In the genomic region with DNA sequence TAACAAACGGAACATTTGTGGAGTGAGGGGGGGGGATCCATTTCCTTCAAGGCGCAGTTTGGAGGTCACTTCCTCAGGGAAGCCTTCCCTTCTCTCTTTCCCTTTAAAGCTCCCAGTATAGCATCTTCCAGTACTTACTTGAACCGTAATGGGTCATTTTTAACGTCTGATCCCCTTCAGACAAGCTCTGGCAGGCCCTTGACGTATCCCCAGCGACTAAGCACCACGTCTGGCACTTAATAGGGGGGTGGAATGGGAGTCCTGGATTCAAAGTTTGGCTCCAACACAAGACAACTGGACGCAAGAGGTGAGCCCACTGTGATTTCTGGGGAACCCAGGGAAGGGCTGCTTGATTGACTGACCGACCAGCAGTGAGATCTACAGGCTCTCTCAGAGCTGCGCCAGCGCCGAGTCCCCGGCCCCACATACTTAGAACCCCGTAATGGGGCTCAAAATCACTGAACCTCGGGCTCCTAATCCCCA, we compare ENCODE assay signal across 1 cellular context.
TF ChIP-seq lines count a peak whose summit lies in the region.

No MANE protein-coding gene starts in this region.

TF ChIP-seq in HepG2, 621 proteins besides CTCF, POLR2A, EP300 and RAD21:
- TF ChIP-seq RARG (CRISPR knock-in tag; IDR thresholded peaks at IDR 0.05; ENCODE audit: low read depth) (0 out of 2 replicates have a peak, but pooled peaks have one; percentile 18), ZFP37 (CRISPR knock-in tag; IDR thresholded peaks at IDR 0.05; ENCODE audit: borderline replicate concordance) (no peak), GZF1 (CRISPR knock-in tag; IDR thresholded peaks at IDR 0.05) (peak; percentile 9; the same call in 1 of the 2 replicates), ZNF558 (CRISPR knock-in tag; IDR thresholded peaks at IDR 0.05; ENCODE audit: borderline replicate concordance) (0 out of 2 replicates have a peak, but pooled peaks have one; percentile 46), ZNF329 (CRISPR knock-in tag; IDR thresholded peaks at IDR 0.05; ENCODE audit: low read depth) (0 out of 2 replicates have a peak, but pooled peaks have one; percentile 4), ZNF737 (CRISPR knock-in tag; IDR thresholded peaks at IDR 0.05; ENCODE audit: borderline replicate concordance) (0 out of 2 replicates have a peak, but pooled peaks have one; percentile 60), ZNF12 (CRISPR knock-in tag; IDR thresholded peaks at IDR 0.05) (no peak), ELF3 (CRISPR knock-in tag; IDR thresholded peaks at IDR 0.05) (0 out of 2 replicates have a peak, but pooled peaks have one; percentile 19), ZNF781 (CRISPR knock-in tag; IDR thresholded peaks at IDR 0.05; ENCODE audit: borderline replicate concordance, not compliant biosample characterization) (peak; percentile 4), ZNF296 (CRISPR knock-in tag; conservative IDR thresholded peaks at IDR 0.05) (peak; percentile 61; the same call in 1 of the 2 replicates), ZNF564 (CRISPR knock-in tag; IDR thresholded peaks at IDR 0.05) (0 out of 2 replicates have a peak, but pooled peaks have one; percentile 12), RBM22 (optimal IDR thresholded peaks at IDR 0.05; ENCODE audit: low read length) (peak; percentile 22), ZNF124 (CRISPR knock-in tag; IDR thresholded peaks at IDR 0.05) (no peak), PHF21A (CRISPR knock-in tag; IDR thresholded peaks at IDR 0.05) (0 out of 2 replicates have a peak, but pooled peaks have one; percentile 45), ZNF878 (CRISPR knock-in tag; IDR thresholded peaks at IDR 0.05) (0 out of 2 replicates have a peak, but pooled peaks have one; percentile 27)
- TF ChIP-seq, protein P1, sequence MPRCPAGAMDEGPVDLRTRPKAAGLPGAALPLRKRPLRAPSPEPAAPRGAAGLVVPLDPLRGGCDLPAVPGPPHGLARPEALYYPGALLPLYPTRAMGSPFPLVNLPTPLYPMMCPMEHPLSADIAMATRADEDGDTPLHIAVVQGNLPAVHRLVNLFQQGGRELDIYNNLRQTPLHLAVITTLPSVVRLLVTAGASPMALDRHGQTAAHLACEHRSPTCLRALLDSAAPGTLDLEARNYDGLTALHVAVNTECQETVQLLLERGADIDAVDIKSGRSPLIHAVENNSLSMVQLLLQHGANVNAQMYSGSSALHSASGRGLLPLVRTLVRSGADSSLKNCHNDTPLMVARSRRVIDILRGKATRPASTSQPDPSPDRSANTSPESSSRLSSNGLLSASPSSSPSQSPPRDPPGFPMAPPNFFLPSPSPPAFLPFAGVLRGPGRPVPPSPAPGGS (CRISPR knock-in tag; IDR thresholded peaks at IDR 0.05): no peak
- TF ChIP-seq, protein P2, sequence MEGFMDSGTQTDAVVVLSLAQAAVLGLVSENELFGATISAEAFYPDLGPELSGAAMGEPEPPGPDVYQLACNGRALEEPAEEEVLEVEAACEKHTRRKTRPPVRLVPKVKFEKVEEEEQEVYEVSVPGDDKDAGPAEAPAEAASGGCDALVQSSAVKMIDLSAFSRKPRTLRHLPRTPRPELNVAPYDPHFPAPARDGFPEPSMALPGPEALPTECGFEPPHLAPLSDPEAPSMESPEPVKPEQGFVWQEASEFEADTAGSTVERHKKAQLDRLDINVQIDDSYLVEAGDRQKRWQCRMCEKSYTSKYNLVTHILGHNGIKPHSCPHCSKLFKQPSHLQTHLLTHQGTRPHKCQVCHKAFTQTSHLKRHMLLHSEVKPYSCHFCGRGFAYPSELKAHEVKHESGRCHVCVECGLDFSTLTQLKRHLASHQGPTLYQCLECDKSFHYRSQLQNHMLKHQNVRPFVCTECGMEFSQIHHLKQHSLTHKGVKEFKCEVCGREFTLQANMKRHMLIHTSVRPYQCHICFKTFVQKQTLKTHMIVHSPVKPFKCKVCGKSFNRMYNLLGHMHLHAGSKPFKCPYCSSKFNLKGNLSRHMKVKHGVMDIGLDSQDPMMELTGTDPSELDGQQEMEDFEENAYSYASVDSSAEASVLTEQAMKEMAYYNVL (CRISPR knock-in tag; IDR thresholded peaks at IDR 0.05; ENCODE audit: borderline replicate concordance): 0 out of 2 replicates have a peak, but pooled peaks have one; percentile 7
- TF ChIP-seq, protein P3, sequence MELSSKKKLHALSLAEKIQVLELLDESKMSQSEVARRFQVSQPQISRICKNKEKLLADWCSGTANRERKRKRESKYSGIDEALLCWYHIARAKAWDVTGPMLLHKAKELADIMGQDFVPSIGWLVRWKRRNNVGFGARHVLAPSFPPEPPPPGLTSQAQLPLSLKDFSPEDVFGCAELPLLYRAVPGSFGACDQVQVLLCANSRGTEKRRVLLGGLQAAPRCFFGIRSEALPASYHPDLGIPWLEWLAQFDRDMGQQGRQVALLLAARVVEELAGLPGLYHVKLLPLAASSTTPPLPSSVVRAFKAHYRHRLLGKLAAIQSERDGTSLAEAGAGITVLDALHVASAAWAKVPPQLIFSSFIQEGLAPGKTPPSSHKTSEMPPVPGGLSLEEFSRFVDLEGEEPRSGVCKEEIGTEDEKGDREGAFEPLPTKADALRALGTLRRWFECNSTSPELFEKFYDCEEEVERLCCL (CRISPR knock-in tag; IDR thresholded peaks at IDR 0.05; ENCODE audit: borderline replicate concordance): 0 out of 2 replicates have a peak, but pooled peaks have one; percentile 4
- TF ChIP-seq, protein P4, sequence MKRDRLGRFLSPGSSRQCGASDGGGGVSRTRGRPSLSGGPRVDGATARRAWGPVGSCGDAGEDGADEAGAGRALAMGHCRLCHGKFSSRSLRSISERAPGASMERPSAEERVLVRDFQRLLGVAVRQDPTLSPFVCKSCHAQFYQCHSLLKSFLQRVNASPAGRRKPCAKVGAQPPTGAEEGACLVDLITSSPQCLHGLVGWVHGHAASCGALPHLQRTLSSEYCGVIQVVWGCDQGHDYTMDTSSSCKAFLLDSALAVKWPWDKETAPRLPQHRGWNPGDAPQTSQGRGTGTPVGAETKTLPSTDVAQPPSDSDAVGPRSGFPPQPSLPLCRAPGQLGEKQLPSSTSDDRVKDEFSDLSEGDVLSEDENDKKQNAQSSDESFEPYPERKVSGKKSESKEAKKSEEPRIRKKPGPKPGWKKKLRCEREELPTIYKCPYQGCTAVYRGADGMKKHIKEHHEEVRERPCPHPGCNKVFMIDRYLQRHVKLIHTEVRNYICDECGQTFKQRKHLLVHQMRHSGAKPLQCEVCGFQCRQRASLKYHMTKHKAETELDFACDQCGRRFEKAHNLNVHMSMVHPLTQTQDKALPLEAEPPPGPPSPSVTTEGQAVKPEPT (CRISPR knock-in tag; IDR thresholded peaks at IDR 0.05; ENCODE audit: low read depth): no peak
- TF ChIP-seq, protein P5, sequence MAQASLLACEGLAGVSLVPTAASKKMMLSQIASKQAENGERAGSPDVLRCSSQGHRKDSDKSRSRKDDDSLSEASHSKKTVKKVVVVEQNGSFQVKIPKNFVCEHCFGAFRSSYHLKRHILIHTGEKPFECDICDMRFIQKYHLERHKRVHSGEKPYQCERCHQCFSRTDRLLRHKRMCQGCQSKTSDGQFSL (CRISPR knock-in tag; IDR thresholded peaks at IDR 0.05): 0 out of 2 replicates have a peak, but pooled peaks have one; percentile 20
- TF ChIP-seq, protein P6, sequence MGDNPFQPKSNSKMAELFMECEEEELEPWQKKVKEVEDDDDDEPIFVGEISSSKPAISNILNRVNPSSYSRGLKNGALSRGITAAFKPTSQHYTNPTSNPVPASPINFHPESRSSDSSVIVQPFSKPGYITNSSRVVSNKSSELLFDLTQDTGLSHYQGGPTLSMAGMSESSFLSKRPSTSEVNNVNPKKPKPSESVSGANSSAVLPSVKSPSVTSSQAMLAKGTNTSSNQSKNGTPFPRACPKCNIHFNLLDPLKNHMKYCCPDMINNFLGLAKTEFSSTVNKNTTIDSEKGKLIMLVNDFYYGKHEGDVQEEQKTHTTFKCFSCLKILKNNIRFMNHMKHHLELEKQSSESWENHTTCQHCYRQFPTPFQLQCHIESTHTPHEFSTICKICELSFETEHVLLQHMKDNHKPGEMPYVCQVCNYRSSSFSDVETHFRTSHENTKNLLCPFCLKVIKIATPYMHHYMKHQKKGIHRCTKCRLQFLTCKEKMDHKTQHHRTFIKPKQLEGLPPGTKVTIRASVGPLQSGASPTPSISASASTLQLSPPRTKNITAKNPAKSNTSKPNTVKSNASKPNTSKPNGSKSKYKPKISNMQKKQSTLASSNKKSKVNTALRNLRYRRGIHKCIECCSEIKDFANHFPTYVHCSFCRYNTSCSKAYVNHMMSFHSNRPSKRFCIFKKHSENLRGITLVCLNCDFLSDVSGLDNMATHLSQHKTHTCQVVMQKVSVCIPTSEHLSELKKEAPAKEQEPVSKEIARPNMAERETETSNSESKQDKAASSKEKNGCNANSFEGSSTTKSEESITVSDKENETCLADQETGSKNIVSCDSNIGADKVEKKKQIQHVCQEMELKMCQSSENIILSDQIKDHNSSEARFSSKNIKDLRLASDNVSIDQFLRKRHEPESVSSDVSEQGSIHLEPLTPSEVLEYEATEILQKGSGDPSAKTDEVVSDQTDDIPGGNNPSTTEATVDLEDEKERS (CRISPR knock-in tag; IDR thresholded peaks at IDR 0.05): 0 out of 2 replicates have a peak, but pooled peaks have one; percentile 11
